38 cellular contexts compared by ENCODE assay signal in the genomic region with DNA sequence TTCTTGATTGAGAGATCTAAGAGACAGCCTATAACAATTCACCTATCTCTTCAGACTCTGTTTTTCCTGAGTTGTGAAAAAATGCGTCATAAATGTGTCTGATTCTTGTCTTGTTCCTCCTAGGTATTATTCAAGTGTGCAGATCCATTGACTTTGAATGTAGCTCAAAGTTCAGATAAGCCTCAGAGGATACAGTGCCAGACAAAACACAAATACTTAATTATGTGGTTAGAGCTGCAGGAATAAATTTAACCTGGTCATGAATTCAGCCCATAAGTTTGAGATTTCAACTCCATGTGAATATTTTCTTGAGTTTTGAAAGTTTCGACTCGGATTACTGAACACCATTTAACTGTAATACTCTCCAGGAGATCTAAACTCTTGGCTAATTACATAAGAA.
"Had no signal": no experiment of that assay in that cellular context is flagged by ENCODE, and none has a peak within 500 bp of the region (broad histone marks: within the 10 kb centered on the region; RNA-seq: fewer than 3 reads in every experiment).

No MANE protein-coding gene starts in this region.

- H3K4me1 Mint-ChIP-seq: activated B cell treated with CpG ODN at 0.5 μM for 24 hours; activated CD4-positive, alpha-beta T cell treated with anti-CD3 and anti-CD28 coated beads, Interleukin-2, amount 10 ng/mL, durations not matched to agents 24 days and 14 days; activated naive CD8-positive, alpha-beta T cell treated with anti-CD3 and anti-CD28 coated beads for 36 hours; activated T-helper 17 cell treated with anti-CD3 and anti-CD28 coated beads, Interleukin-2, amount 50 U/mL, for 72 hours; brain; central memory CD8-positive, alpha-beta T cell had no signal

- DNase-seq: activated B cell treated with CpG ODN at 0.5 μM for 24 hours; activated CD4-positive, alpha-beta memory T cell treated with anti-CD3 and anti-CD28 coated beads for 36 hours; activated CD4-positive, alpha-beta T cell treated with anti-CD3 and anti-CD28 coated beads for 4 hours; activated CD4-positive, alpha-beta T cell treated with anti-CD3 and anti-CD28 coated beads, Interleukin-2, amount 10 ng/mL, durations not matched to agents 24 days and 14 days; activated CD4-positive, alpha-beta T cell treated with anti-CD3 and anti-CD28 coated beads, Interleukin-2, amount 50 U/mL, for 1 hour; activated CD4-positive, alpha-beta T cell treated with anti-CD3 and anti-CD28 coated beads, Interleukin-2, amount 50 U/mL, for 4 hours; activated CD4-positive, CD25-positive, alpha-beta regulatory T cell treated with anti-CD3 and anti-CD28 coated beads, Interleukin-2, amount 50 U/mL, for 72 hours; activated CD8-positive, alpha-beta memory T cell treated with anti-CD3 and anti-CD28 coated beads, Interleukin-2, amount 50 U/mL, for 4 hours; activated CD8-positive, alpha-beta T cell treated with anti-CD3 and anti-CD28 coated beads for 36 hours; activated effector memory CD4-positive, alpha-beta T cell treated with anti-CD3 and anti-CD28 coated beads, Interleukin-2, amount 50 U/mL, for 16 hours; activated gamma-delta T cell treated with Interleukin-2 at 50 U/mL for 16 hours; activated naive CD4-positive, alpha-beta T cell; activated naive CD4-positive, alpha-beta T cell treated with anti-CD3 and anti-CD28 coated beads for 36 hours; activated naive CD4-positive, alpha-beta T cell treated with anti-CD3 and anti-CD28 coated beads, Interleukin-2, amount 50 U/mL, for 16 hours; activated naive CD8-positive, alpha-beta T cell treated with anti-CD3 and anti-CD28 coated beads for 36 hours; activated T-cell treated with anti-CD3 and anti-CD28 coated beads for 4 hours; activated T-cell treated with anti-CD3 and anti-CD28 coated beads, Interleukin-2, amount 50 U/mL, for 1 hour; activated T-cell treated with anti-CD3 and anti-CD28 coated beads, Interleukin-2, amount 50 U/mL, for 4 hours; activated T-cell treated with anti-CD3 and anti-CD28 coated beads, Interleukin-2, amount 50 U/mL, for 72 hours; adrenal gland; amniotic stem cell; aorta; caudate nucleus; cerebellar nuclear complex; T-helper 1 cell; T-helper 2 cell; T-helper 9 cell had no signal

- H3K9me3 ChIP-seq: adrenal gland had no signal

- H3K36me3 Mint-ChIP-seq: activated CD4-positive, alpha-beta memory T cell treated with anti-CD3 and anti-CD28 coated beads for 36 hours; activated naive CD4-positive, alpha-beta T cell treated with anti-CD3 and anti-CD28 coated beads, Interleukin-2, amount 50 U/mL, for 72 hours; activated naive CD8-positive, alpha-beta T cell treated with anti-CD3 and anti-CD28 coated beads for 36 hours; brain had no signal

- H3K36me3 ChIP-seq: adrenal gland, cardiac muscle cell had no signal

- H3K27me3 Mint-ChIP-seq: activated B cell treated with CpG ODN at 0.5 μM for 24 hours; activated CD4-positive, alpha-beta T cell treated with anti-CD3 and anti-CD28 coated beads, Interleukin-2, amount 10 ng/mL, durations not matched to agents 24 days and 14 days; activated CD8-positive, alpha-beta T cell treated with anti-CD3 and anti-CD28 coated beads for 36 hours; activated naive CD8-positive, alpha-beta T cell treated with anti-CD3 and anti-CD28 coated beads for 36 hours; activated T-helper 17 cell treated with anti-CD3 and anti-CD28 coated beads, Interleukin-2, amount 50 U/mL, for 72 hours; brain; central memory CD8-positive, alpha-beta T cell had no signal

- H3K9me3 Mint-ChIP-seq: activated B cell treated with CpG ODN at 0.5 μM for 24 hours; activated CD4-positive, alpha-beta memory T cell treated with anti-CD3 and anti-CD28 coated beads for 36 hours; activated CD4-positive, alpha-beta T cell treated with anti-CD3 and anti-CD28 coated beads, Interleukin-2, amount 10 ng/mL, durations not matched to agents 24 days and 14 days; activated CD8-positive, alpha-beta T cell treated with anti-CD3 and anti-CD28 coated beads for 36 hours; activated naive CD4-positive, alpha-beta T cell treated with anti-CD3 and anti-CD28 coated beads for 36 hours; activated naive CD4-positive, alpha-beta T cell treated with anti-CD3 and anti-CD28 coated beads, Interleukin-2, amount 50 U/mL, for 72 hours; activated naive CD8-positive, alpha-beta T cell treated with anti-CD3 and anti-CD28 coated beads for 36 hours; activated T-cell treated with anti-CD3 and anti-CD28 coated beads, Interleukin-2, amount 50 U/mL, for 4 hours; activated T-cell treated with anti-CD3 and anti-CD28 coated beads, Interleukin-2, amount 50 U/mL, for 72 hours; activated T-helper 1 cell treated with anti-CD3 and anti-CD28 coated beads, Interleukin-12 subunit alpha, Interleukin-12 subunit beta, Interleukin-2, Interleukin-4 antibody, amounts not matched to agents 30 ng/mL and 10 ng/mL and 1 ng/mL, durations not matched to agents 14 hours and 24 hours and 36 hours; activated T-helper 17 cell treated with anti-CD3 and anti-CD28 coated beads, Interleukin-2, amount 50 U/mL, for 72 hours; brain; central memory CD8-positive, alpha-beta T cell; T-helper 1 cell treated with Interleukin-12 subunit alpha and Interleukin-12 subunit beta and Interleukin-4 antibody, amounts not matched to agents 30 μg/mL and 1 μg/mL, for 36 hours; T-helper 2 cell treated with Interferon-gamma antibody and Interleukin-4, amounts not matched to agents 5 μg/mL and 100 μg/mL, for 36 hours had no signal

- H3K4me3 Mint-ChIP-seq: activated B cell treated with CpG ODN at 0.5 μM for 24 hours; activated CD4-positive, alpha-beta memory T cell treated with anti-CD3 and anti-CD28 coated beads for 36 hours; activated CD4-positive, alpha-beta T cell treated with anti-CD3 and anti-CD28 coated beads, Interleukin-2, amount 10 ng/mL, durations not matched to agents 24 days and 14 days; activated CD8-positive, alpha-beta T cell treated with anti-CD3 and anti-CD28 coated beads for 36 hours; activated naive CD4-positive, alpha-beta T cell treated with anti-CD3 and anti-CD28 coated beads for 36 hours; activated naive CD8-positive, alpha-beta T cell treated with anti-CD3 and anti-CD28 coated beads for 36 hours; activated T-cell treated with anti-CD3 and anti-CD28 coated beads, Interleukin-2, amount 50 U/mL, for 4 hours; activated T-cell treated with anti-CD3 and anti-CD28 coated beads, Interleukin-2, amount 50 U/mL, for 72 hours; activated T-helper 1 cell treated with anti-CD3 and anti-CD28 coated beads, Interleukin-12 subunit alpha, Interleukin-12 subunit beta, Interleukin-2, Interleukin-4 antibody, amounts not matched to agents 30 ng/mL and 10 ng/mL and 1 ng/mL, durations not matched to agents 14 hours and 24 hours and 36 hours; activated T-helper 17 cell treated with anti-CD3 and anti-CD28 coated beads, Interleukin-2, amount 50 U/mL, for 72 hours; brain; central memory CD8-positive, alpha-beta T cell; T-helper 1 cell treated with Interleukin-12 subunit alpha and Interleukin-12 subunit beta and Interleukin-4 antibody, amounts not matched to agents 30 μg/mL and 1 μg/mL, for 36 hours; T-helper 2 cell treated with Interferon-gamma antibody and Interleukin-4, amounts not matched to agents 5 μg/mL and 100 μg/mL, for 36 hours had no signal

- H3K27ac ChIP-seq: adrenal gland, cardiac muscle cell, VCaP had no signal

- FAIRE-seq: bronchial epithelial cell, TTC549 had no signal

- H3K4me3 ChIP-seq: adrenal gland, cardiac muscle cell had no signal

- ATAC-seq: activated CD8-positive, alpha-beta T cell treated with anti-CD3 and anti-CD28 coated beads for 36 hours; activated naive CD4-positive, alpha-beta T cell treated with anti-CD3 and anti-CD28 coated beads, Interleukin-2, amount 50 U/mL, for 72 hours; activated T-cell treated with anti-CD3 and anti-CD28 coated beads, Interleukin-2, amount 50 U/mL, for 4 hours; activated T-cell treated with anti-CD3 and anti-CD28 coated beads, Interleukin-2, amount 50 U/mL, for 72 hours; activated T-helper 17 cell treated with anti-CD3 and anti-CD28 coated beads, Interleukin-2, amount 50 U/mL, for 72 hours had no signal

- H3K27me3 ChIP-seq: adrenal gland, cardiac muscle cell had no signal

- H3K4me1 ChIP-seq: adrenal gland had no signal

- H3K27ac Mint-ChIP-seq: activated B cell treated with CpG ODN at 0.5 μM for 24 hours; activated CD4-positive, alpha-beta memory T cell treated with anti-CD3 and anti-CD28 coated beads for 36 hours; activated CD4-positive, alpha-beta T cell treated with anti-CD3 and anti-CD28 coated beads, Interleukin-2, amount 10 ng/mL, durations not matched to agents 24 days and 14 days; activated CD8-positive, alpha-beta T cell treated with anti-CD3 and anti-CD28 coated beads for 36 hours; activated naive CD4-positive, alpha-beta T cell treated with anti-CD3 and anti-CD28 coated beads for 36 hours; activated naive CD4-positive, alpha-beta T cell treated with anti-CD3 and anti-CD28 coated beads, Interleukin-2, amount 50 U/mL, for 72 hours; activated naive CD8-positive, alpha-beta T cell treated with anti-CD3 and anti-CD28 coated beads for 36 hours; activated T-cell treated with anti-CD3 and anti-CD28 coated beads, Interleukin-2, amount 50 U/mL, for 72 hours; activated T-helper 1 cell treated with anti-CD3 and anti-CD28 coated beads, Interleukin-12 subunit alpha, Interleukin-12 subunit beta, Interleukin-2, Interleukin-4 antibody, amounts not matched to agents 30 ng/mL and 10 ng/mL and 1 ng/mL, durations not matched to agents 14 hours and 24 hours and 36 hours; activated T-helper 17 cell treated with anti-CD3 and anti-CD28 coated beads, Interleukin-2, amount 50 U/mL, for 72 hours; brain; T-helper 1 cell treated with Interleukin-12 subunit alpha and Interleukin-12 subunit beta and Interleukin-4 antibody, amounts not matched to agents 30 μg/mL and 1 μg/mL, for 36 hours; T-helper 2 cell treated with Interferon-gamma antibody and Interleukin-4, amounts not matched to agents 5 μg/mL and 100 μg/mL, for 36 hours had no signal
